1 cellular context compared by ENCODE assay signal in genomic region chr17:66715745-66716156, GRCh38.
A peak's percentile ranks its signal among the peaks of the same experiment; 100 is the strongest.
TF ChIP-seq lines count a peak whose summit lies in the region.

No MANE protein-coding gene starts in this region.

TF ChIP-seq in K562, 482 proteins besides CTCF, POLR2A, EP300 and RAD21 (continued from another document):
- TF ChIP-seq RB1 (IDR thresholded peaks at IDR 0.05; ENCODE audit: low read depth) (no peak), DLX4 (CRISPR knock-in tag; IDR thresholded peaks at IDR 0.05) (no peak), FOXP1 (CRISPR knock-in tag; IDR thresholded peaks at IDR 0.05) (no peak), PTRF (tag; IDR thresholded peaks at IDR 0.05) (no peak), ETS1 (conservative IDR thresholded peaks at IDR 0.05; ENCODE audit: control insufficient read depth, low read depth, low read length) (no peak), CEBPG (CRISPR knock-in tag; IDR thresholded peaks at IDR 0.05) (peak; percentile 24; the same call in 1 of the 2 replicates), CEBPG (tag; conservative IDR thresholded peaks at IDR 0.05 in 1 of 2, IDR thresholded peaks at IDR 0.05 in 1 of 2) (no peak), TCF3 (CRISPR knock-in tag; IDR thresholded peaks at IDR 0.05) (no peak), ZBTB49 (CRISPR knock-in tag; IDR thresholded peaks at IDR 0.05; ENCODE audit: borderline replicate concordance) (no peak), ZNF239 (CRISPR knock-in tag; IDR thresholded peaks at IDR 0.05) (no peak), ZNF318 (IDR thresholded peaks at IDR 0.05; ENCODE audit: borderline replicate concordance in 1 of 2, low read depth in 1 of 2) (no peak), PCBP2 (IDR thresholded peaks at IDR 0.05; ENCODE audit: low read depth, low read length, poor library complexity, severe bottlenecking) (no peak), FOXJ2 (tag; IDR thresholded peaks at IDR 0.05) (no peak), CBFB (CRISPR knock-in tag; IDR thresholded peaks at IDR 0.05) (no peak), TRIM25 (IDR thresholded peaks at IDR 0.05; ENCODE audit: borderline replicate concordance) (no peak), SMC3 (conservative IDR thresholded peaks at IDR 0.05; ENCODE audit: insufficient read depth, low read depth, low read length) (peak; percentile 57), TEAD4 (IDR thresholded peaks at IDR 0.05; ENCODE audit: low read length) (no peak), TEAD4 (CRISPR knock-in tag; IDR thresholded peaks at IDR 0.05; ENCODE audit: borderline replicate concordance) (no peak), BCLAF1 (IDR thresholded peaks at IDR 0.05; ENCODE audit: borderline replicate concordance in 1 of 2, control insufficient read depth in 1 of 2, low read depth in 2 of 2, low read length in 1 of 2) (no peak)
- TF ChIP-seq, protein P1, sequence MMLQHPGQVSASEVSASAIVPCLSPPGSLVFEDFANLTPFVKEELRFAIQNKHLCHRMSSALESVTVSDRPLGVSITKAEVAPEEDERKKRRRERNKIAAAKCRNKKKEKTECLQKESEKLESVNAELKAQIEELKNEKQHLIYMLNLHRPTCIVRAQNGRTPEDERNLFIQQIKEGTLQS (IDR thresholded peaks at IDR 0.05): peak; percentile 35; the same call in 1 of the 2 replicates
- TF ChIP-seq, protein P1 (CRISPR knock-in tag; conservative IDR thresholded peaks at IDR 0.05): no peak
